3 cellular contexts compared by ENCODE assay signal in genomic region chr3:72515915-72516314, GRCh38.
TF ChIP-seq lines count a peak whose summit lies in the region.

No MANE protein-coding gene starts in this region.

TF ChIP-seq in A549, 52 proteins besides CTCF, POLR2A, EP300 and RAD21 (continued from another document):
- TF ChIP-seq ZC3H11A (IDR thresholded peaks at IDR 0.05) (no peak), FOSL2 (IDR thresholded peaks at IDR 0.05) (no peak), FOSL2 (CRISPR knock-in tag; IDR thresholded peaks at IDR 0.05) (no peak), JUN (IDR thresholded peaks at IDR 0.05) (no peak), ELK1 (IDR thresholded peaks at IDR 0.05; ENCODE audit: low read depth, low read length) (no peak), ZNF302 (CRISPR knock-in tag; IDR thresholded peaks at IDR 0.05) (no peak), NFE2L2 (conservative IDR thresholded peaks at IDR 0.05; ENCODE audit: low read length) (no peak), RFX5 (IDR thresholded peaks at IDR 0.05) (no peak), MAZ (IDR thresholded peaks at IDR 0.05; ENCODE audit: borderline replicate concordance, low read depth, low read length) (no peak), BHLHE40 (IDR thresholded peaks at IDR 0.05; ENCODE audit: low read depth, low read length) (no peak), ZFP36 (IDR thresholded peaks at IDR 0.05; ENCODE audit: borderline replicate concordance, partially characterized antibody) (no peak), FOXS1 (CRISPR knock-in tag; IDR thresholded peaks at IDR 0.05) (no peak), HMGXB4 (CRISPR knock-in tag; IDR thresholded peaks at IDR 0.05; ENCODE audit: borderline replicate concordance) (no peak), TP53 (CRISPR knock-in tag; IDR thresholded peaks at IDR 0.05) (no peak), E2F6 (IDR thresholded peaks at IDR 0.05; ENCODE audit: borderline replicate concordance, low read depth) (no peak), RNF2 (IDR thresholded peaks at IDR 0.05; ENCODE audit: borderline replicate concordance, low read depth) (no peak), JUNB (IDR thresholded peaks at IDR 0.05) (no peak), RARB (CRISPR knock-in tag; IDR thresholded peaks at IDR 0.05) (no peak), PBX3 (IDR thresholded peaks at IDR 0.05) (no peak), HDAC2 (IDR thresholded peaks at IDR 0.05) (no peak)

TF ChIP-seq in HEK293, 187 proteins besides CTCF, POLR2A, EP300 and RAD21:
- TF ChIP-seq SALL2 (tag by site-specific recombination; IDR thresholded peaks at IDR 0.05; ENCODE audit: borderline replicate concordance): no peak
- TF ChIP-seq ZNF510 (tag by site-specific recombination; IDR thresholded peaks at IDR 0.05; ENCODE audit: insufficient replicate concordance): no peak
- TF ChIP-seq ZNF146 (tag by site-specific recombination; IDR thresholded peaks at IDR 0.05): no peak
- 0 out of 2 replicates have a peak, but pooled peaks have one; percentile 21 for TF ChIP-seq ZNF335 (tag by site-specific recombination; conservative IDR thresholded peaks at IDR 0.05)
- no peak for TF ChIP-seq ZNF660 (tag by site-specific recombination; IDR thresholded peaks at IDR 0.05)
- TF ChIP-seq ZBTB21 (tag by site-specific recombination; IDR thresholded peaks at IDR 0.05): 0 out of 2 replicates have a peak, but pooled peaks have one; percentile 34

TF ChIP-seq in K562, 482 proteins besides CTCF, POLR2A, EP300 and RAD21 (continued from another document):
- TF ChIP-seq MYBL2 (IDR thresholded peaks at IDR 0.05; ENCODE audit: low read depth) (no peak), MYBL2 (CRISPR knock-in tag; IDR thresholded peaks at IDR 0.05; ENCODE audit: borderline replicate concordance) (no peak), SRF (CRISPR knock-in tag; IDR thresholded peaks at IDR 0.05) (no peak), ATF6 (CRISPR knock-in tag; IDR thresholded peaks at IDR 0.05) (no peak), YY1 (IDR thresholded peaks at IDR 0.05; ENCODE audit: borderline replicate concordance in 1 of 3, control insufficient read depth in 1 of 3, extremely low read depth in 1 of 3, insufficient read depth in 3 of 3, insufficient read length in 1 of 3, insufficient replicate concordance in 2 of 3, low read depth in 1 of 3, low read length in 2 of 3) (no peak), CEBPG (CRISPR knock-in tag; IDR thresholded peaks at IDR 0.05) (no peak), CEBPG (tag; conservative IDR thresholded peaks at IDR 0.05 in 1 of 2, IDR thresholded peaks at IDR 0.05 in 1 of 2) (peak in 1 of 2 experiments; percentile 39; a peak in 1 of 4 replicates), TAL1 (IDR thresholded peaks at IDR 0.05) (no peak), ARID3B (CRISPR knock-in tag; IDR thresholded peaks at IDR 0.05; ENCODE audit: borderline replicate concordance) (no peak), PHF8 (IDR thresholded peaks at IDR 0.05; ENCODE audit: borderline replicate concordance, low read length) (no peak), ZNF318 (IDR thresholded peaks at IDR 0.05; ENCODE audit: borderline replicate concordance in 1 of 2, low read depth in 1 of 2) (no peak), ATF3 (IDR thresholded peaks at IDR 0.05) (peak; percentile 72; the same call in 1 of the 2 replicates), ATF3 (CRISPR knock-in tag; conservative IDR thresholded peaks at IDR 0.05) (no peak), RBM15 (IDR thresholded peaks at IDR 0.05; ENCODE audit: insufficient read depth, low read length) (no peak), HNRNPUL1 (IDR thresholded peaks at IDR 0.05; ENCODE audit: low read length) (no peak)
